ENCODE assay signal across 1 cellular context in genomic region chr16:1734816-1735215, GRCh38.
TF ChIP-seq lines count a peak whose summit lies in the region.

No MANE protein-coding gene starts in this region.

TF ChIP-seq in HCT116, 20 proteins besides CTCF, POLR2A, EP300 and RAD21 (continued from another document):
- no peak for TF ChIP-seq ZNF274 (IDR thresholded peaks at IDR 0.05; ENCODE audit: low read depth, low read length)
- TF ChIP-seq SRF (IDR thresholded peaks at IDR 0.05; ENCODE audit: low read depth) = no peak
- no peak for TF ChIP-seq SP1 (IDR thresholded peaks at IDR 0.05; ENCODE audit: low read depth)
- TF ChIP-seq REST (IDR thresholded peaks at IDR 0.05; ENCODE audit: low read depth) = no peak
- TF ChIP-seq MAX (IDR thresholded peaks at IDR 0.05) = no peak
- TF ChIP-seq ATF3 (IDR thresholded peaks at IDR 0.05) = no peak
TF ChIP-seq in HCT116: peak in this region for 0.
